Comparison of ENCODE assay signal across 9 cellular contexts in the genomic region with DNA sequence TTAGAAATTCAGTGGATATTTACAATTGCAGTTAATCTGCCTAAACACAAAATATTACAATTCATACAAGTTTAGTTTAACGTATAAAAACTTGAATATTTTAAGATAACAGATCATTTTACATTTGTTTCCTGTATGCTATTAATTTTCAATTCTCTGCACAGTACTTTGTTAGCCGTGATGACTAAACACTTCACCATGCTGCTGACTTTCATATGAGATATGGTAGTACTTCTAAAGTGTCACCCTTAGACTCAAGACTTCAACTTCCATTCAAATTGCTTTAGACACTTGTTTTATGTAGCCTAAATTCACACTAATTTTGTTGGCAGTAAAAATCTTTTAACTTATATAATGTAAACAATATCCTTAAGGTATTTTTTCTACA.
A peak's percentile ranks its signal among the peaks of the same experiment; 100 is the strongest.
DNase-seq lines count a peak whose midpoint lies in the region; ATAC-seq lines count a peak whose summit lies in the region.
"Had no signal": no experiment of that assay in that cellular context is flagged by ENCODE, and none has a peak within 500 bp of the region (broad histone marks: within the 10 kb centered on the region; RNA-seq: fewer than 3 reads in every experiment).

No MANE protein-coding gene starts in this region.

- no peak overlapping the region for H3K27ac Mint-ChIP-seq in stimulated activated naive CD8-positive, alpha-beta T cell treated with anti-CD3 and anti-CD28 coated beads, Interleukin-15, amount 100 ng/mL, for 72 hours

- no peak overlapping the region for H3K4me3 Mint-ChIP-seq in stimulated activated naive CD8-positive, alpha-beta T cell treated with anti-CD3 and anti-CD28 coated beads, Interleukin-15, amount 100 ng/mL, for 72 hours

- H3K9me3 Mint-ChIP-seq in stimulated activated naive CD8-positive, alpha-beta T cell treated with anti-CD3 and anti-CD28 coated beads, Interleukin-15, amount 100 ng/mL, for 72 hours: peaks cover 0 to 20% of the 10 kb centered on the region in 2 donors

- ATAC-seq in HG02884 (IDR thresholded peaks at IDR 0.05; ENCODE audit: unreplicated experiment) (peak; percentile 42), HG03039 (IDR thresholded peaks at IDR 0.05; ENCODE audit: unreplicated experiment) (no peak)
- no peak for ATAC-seq in stimulated activated naive CD8-positive, alpha-beta T cell treated with anti-CD3 and anti-CD28 coated beads, Interleukin-15, amount 100 ng/mL, for 72 hours

- H3K27me3 Mint-ChIP-seq in stimulated activated naive CD8-positive, alpha-beta T cell treated with anti-CD3 and anti-CD28 coated beads, Interleukin-15, amount 100 ng/mL, for 72 hours: no peaks in the 10 kb centered on the region

- DNase-seq in DMS53 (lab: John Stamatoyannopoulos, UW) (peak; percentile 67), SK-MEL-5 (ENCODE audit: low read depth, low spot score) (peak; percentile 29), iris pigment epithelial cell (ENCODE audit: low read depth) (peak; percentile 73)
- DNase-seq in stimulated activated naive CD8-positive, alpha-beta T cell treated with anti-CD3 and anti-CD28 coated beads, Interleukin-15, amount 100 ng/mL, for 72 hours: no peak
- no peak for DNase-seq in stimulated activated CD4-positive, alpha-beta T cell treated with anti-CD3 and anti-CD28 coated beads, Interleukin-4, amount 100 ng/mL, for 1 hour
- DNase-seq in activated CD8-positive, alpha-beta memory T cell treated with anti-CD3 and anti-CD28 coated beads, Interleukin-2, amount 50 U/mL, for 48 hours: no peak
- DNase-seq: retina had no signal

- in situ Hi-C loops in SK-MEL-5 (cut with HindIII; ENCODE audit: low pct_unique_long_range_greater_than_20kb, low sequenced_read_pairs): no loop called here

- H3K4me1 Mint-ChIP-seq in stimulated activated naive CD8-positive, alpha-beta T cell treated with anti-CD3 and anti-CD28 coated beads, Interleukin-15, amount 100 ng/mL, for 72 hours: no peaks in the 10 kb centered on the region

Comparison
In these comparisons a context has a peak if more than half of its experiments do, and no peak if none do; other contexts are left out.
1. DNase-seq: peak in DMS53 (single experiment), SK-MEL-5 (single experiment) and iris pigment epithelial cell (single experiment); none in stimulated activated naive CD8-positive, alpha-beta T cell treated with anti-CD3 and anti-CD28 coated beads, Interleukin-15, amount 100 ng/mL, for 72 hours (0 of 2), stimulated activated CD4-positive, alpha-beta T cell treated with anti-CD3 and anti-CD28 coated beads, Interleukin-4, amount 100 ng/mL, for 1 hour (single experiment) and activated CD8-positive, alpha-beta memory T cell treated with anti-CD3 and anti-CD28 coated beads, Interleukin-2, amount 50 U/mL, for 48 hours (single experiment).